ENCODE assay signal across 1 cellular context in the genomic region with DNA sequence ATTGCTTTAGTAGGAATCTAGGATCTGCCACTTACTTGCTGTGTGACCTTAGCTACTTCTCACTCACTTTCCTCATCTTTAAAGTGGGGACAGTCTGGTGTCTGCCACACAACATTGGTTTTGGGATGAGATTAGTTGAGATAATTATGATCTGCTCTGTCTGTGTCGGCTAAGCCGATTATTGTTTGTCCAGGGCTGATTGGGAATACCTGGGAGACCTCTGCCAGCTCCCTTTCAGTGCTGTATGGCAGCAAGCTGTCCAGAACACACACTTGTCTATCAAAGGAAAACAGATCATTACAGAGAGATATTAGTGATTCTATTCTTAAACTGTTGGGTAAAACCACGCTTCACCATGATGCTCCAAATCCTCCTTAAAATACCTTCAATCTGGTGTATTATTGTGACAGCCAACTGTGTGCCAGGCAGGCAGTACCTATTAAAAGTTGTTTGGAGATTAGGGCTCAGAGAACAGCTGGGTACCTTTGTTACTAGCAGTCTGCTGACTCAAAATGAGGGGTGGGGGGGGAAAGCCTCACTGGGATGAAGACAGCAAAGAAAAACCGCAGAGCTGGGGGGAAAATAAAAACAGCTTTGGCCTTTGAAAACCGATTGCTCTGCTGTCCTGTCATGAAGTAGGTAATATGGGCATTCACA.
TF ChIP-seq lines count a peak whose summit lies in the region.

No MANE protein-coding gene starts in this region.

TF ChIP-seq in H1, 55 proteins besides CTCF, POLR2A, EP300 and RAD21 (continued from another document):
- TF ChIP-seq, protein P1, sequence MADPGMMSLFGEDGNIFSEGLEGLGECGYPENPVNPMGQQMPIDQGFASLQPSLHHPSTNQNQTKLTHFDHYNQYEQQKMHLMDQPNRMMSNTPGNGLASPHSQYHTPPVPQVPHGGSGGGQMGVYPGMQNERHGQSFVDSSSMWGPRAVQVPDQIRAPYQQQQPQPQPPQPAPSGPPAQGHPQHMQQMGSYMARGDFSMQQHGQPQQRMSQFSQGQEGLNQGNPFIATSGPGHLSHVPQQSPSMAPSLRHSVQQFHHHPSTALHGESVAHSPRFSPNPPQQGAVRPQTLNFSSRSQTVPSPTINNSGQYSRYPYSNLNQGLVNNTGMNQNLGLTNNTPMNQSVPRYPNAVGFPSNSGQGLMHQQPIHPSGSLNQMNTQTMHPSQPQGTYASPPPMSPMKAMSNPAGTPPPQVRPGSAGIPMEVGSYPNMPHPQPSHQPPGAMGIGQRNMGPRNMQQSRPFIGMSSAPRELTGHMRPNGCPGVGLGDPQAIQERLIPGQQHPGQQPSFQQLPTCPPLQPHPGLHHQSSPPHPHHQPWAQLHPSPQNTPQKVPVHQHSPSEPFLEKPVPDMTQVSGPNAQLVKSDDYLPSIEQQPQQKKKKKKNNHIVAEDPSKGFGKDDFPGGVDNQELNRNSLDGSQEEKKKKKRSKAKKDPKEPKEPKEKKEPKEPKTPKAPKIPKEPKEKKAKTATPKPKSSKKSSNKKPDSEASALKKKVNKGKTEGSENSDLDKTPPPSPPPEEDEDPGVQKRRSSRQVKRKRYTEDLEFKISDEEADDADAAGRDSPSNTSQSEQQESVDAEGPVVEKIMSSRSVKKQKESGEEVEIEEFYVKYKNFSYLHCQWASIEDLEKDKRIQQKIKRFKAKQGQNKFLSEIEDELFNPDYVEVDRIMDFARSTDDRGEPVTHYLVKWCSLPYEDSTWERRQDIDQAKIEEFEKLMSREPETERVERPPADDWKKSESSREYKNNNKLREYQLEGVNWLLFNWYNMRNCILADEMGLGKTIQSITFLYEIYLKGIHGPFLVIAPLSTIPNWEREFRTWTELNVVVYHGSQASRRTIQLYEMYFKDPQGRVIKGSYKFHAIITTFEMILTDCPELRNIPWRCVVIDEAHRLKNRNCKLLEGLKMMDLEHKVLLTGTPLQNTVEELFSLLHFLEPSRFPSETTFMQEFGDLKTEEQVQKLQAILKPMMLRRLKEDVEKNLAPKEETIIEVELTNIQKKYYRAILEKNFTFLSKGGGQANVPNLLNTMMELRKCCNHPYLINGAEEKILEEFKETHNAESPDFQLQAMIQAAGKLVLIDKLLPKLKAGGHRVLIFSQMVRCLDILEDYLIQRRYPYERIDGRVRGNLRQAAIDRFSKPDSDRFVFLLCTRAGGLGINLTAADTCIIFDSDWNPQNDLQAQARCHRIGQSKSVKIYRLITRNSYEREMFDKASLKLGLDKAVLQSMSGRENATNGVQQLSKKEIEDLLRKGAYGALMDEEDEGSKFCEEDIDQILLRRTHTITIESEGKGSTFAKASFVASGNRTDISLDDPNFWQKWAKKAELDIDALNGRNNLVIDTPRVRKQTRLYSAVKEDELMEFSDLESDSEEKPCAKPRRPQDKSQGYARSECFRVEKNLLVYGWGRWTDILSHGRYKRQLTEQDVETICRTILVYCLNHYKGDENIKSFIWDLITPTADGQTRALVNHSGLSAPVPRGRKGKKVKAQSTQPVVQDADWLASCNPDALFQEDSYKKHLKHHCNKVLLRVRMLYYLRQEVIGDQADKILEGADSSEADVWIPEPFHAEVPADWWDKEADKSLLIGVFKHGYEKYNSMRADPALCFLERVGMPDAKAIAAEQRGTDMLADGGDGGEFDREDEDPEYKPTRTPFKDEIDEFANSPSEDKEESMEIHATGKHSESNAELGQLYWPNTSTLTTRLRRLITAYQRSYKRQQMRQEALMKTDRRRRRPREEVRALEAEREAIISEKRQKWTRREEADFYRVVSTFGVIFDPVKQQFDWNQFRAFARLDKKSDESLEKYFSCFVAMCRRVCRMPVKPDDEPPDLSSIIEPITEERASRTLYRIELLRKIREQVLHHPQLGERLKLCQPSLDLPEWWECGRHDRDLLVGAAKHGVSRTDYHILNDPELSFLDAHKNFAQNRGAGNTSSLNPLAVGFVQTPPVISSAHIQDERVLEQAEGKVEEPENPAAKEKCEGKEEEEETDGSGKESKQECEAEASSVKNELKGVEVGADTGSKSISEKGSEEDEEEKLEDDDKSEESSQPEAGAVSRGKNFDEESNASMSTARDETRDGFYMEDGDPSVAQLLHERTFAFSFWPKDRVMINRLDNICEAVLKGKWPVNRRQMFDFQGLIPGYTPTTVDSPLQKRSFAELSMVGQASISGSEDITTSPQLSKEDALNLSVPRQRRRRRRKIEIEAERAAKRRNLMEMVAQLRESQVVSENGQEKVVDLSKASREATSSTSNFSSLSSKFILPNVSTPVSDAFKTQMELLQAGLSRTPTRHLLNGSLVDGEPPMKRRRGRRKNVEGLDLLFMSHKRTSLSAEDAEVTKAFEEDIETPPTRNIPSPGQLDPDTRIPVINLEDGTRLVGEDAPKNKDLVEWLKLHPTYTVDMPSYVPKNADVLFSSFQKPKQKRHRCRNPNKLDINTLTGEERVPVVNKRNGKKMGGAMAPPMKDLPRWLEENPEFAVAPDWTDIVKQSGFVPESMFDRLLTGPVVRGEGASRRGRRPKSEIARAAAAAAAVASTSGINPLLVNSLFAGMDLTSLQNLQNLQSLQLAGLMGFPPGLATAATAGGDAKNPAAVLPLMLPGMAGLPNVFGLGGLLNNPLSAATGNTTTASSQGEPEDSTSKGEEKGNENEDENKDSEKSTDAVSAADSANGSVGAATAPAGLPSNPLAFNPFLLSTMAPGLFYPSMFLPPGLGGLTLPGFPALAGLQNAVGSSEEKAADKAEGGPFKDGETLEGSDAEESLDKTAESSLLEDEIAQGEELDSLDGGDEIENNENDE (IDR thresholded peaks at IDR 0.05; ENCODE audit: insufficient replicate concordance, low read length) = no peak
- no peak for TF ChIP-seq ATF3 (IDR thresholded peaks at IDR 0.05; ENCODE audit: insufficient read depth, low read depth, low read length)
- TF ChIP-seq EGR1 (IDR thresholded peaks at IDR 0.05; ENCODE audit: borderline replicate concordance, low read depth, low read length) = no peak
- no peak for TF ChIP-seq EZH2 (IDR thresholded peaks at IDR 0.05; ENCODE audit: low read depth, low read length, severe bottlenecking)
- TF ChIP-seq SP1 (IDR thresholded peaks at IDR 0.05; ENCODE audit: low read depth, low read length) = no peak
- no peak for TF ChIP-seq SIX5 (IDR thresholded peaks at IDR 0.05; ENCODE audit: low read depth, low read length)
- TF ChIP-seq JUN (IDR thresholded peaks at IDR 0.05; ENCODE audit: low read depth, low read length) = no peak
- TF ChIP-seq, protein P2, sequence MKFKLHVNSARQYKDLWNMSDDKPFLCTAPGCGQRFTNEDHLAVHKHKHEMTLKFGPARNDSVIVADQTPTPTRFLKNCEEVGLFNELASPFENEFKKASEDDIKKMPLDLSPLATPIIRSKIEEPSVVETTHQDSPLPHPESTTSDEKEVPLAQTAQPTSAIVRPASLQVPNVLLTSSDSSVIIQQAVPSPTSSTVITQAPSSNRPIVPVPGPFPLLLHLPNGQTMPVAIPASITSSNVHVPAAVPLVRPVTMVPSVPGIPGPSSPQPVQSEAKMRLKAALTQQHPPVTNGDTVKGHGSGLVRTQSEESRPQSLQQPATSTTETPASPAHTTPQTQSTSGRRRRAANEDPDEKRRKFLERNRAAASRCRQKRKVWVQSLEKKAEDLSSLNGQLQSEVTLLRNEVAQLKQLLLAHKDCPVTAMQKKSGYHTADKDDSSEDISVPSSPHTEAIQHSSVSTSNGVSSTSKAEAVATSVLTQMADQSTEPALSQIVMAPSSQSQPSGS (IDR thresholded peaks at IDR 0.05; ENCODE audit: low read length) = no peak
- TF ChIP-seq CHD2 (IDR thresholded peaks at IDR 0.05; ENCODE audit: low read length) = no peak
- no peak for TF ChIP-seq BRCA1 (IDR thresholded peaks at IDR 0.05; ENCODE audit: low read depth, low read length)
- TF ChIP-seq RXRA (IDR thresholded peaks at IDR 0.05; ENCODE audit: insufficient read depth, low read depth, low read length) = no peak
- no peak for TF ChIP-seq CBX8 (IDR thresholded peaks at IDR 0.05; ENCODE audit: borderline replicate concordance, low read depth, low read length)
- TF ChIP-seq FOSL1 (IDR thresholded peaks at IDR 0.05; ENCODE audit: insufficient read depth, low read depth, low read length) = no peak
- no peak for TF ChIP-seq JUND (IDR thresholded peaks at IDR 0.05; ENCODE audit: low read length)
- no peak for TF ChIP-seq KDM1A (IDR thresholded peaks at IDR 0.05; ENCODE audit: borderline replicate concordance, low read length)
- TF ChIP-seq TCF12 (IDR thresholded peaks at IDR 0.05; ENCODE audit: low read depth, low read length) = no peak
